ENCODE assay signal across 26 cellular contexts in the genomic region with DNA sequence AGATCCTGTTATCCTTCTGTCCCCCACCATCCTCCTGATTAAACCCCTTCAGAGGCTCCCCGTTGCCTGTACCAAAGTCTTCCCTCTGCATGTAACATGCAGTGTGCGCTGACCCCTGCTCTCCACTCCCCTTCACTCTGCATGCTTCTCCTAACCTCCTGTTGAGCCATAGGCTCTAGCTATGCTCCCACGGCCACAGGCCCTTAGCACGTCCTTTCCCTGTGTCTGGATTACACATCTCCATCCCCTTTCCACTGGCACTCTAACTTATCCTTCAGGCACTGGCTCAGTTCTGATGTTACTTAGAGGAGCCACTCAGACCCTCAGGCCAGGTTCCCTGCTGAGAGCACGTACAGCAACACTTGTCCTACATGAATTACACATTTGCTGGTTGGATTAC. TPM values are rescaled to one million over a fixed set of nuclear protein-coding genes. Genes with fewer than 3 reads are reported as not detected.
"Had no signal": no experiment of that assay in that cellular context is flagged by ENCODE, and none has a peak within 500 bp of the region (broad histone marks: within the 10 kb centered on the region; RNA-seq: fewer than 3 reads in every experiment).

No MANE protein-coding gene starts in this region.

- ATAC-seq: activated CD4-positive, alpha-beta T cell treated with anti-CD3 and anti-CD28 coated beads for 36 hours; activated naive CD4-positive, alpha-beta T cell treated with anti-CD3 and anti-CD28 coated beads, Interleukin-2, amount 50 U/mL, for 72 hours; activated naive CD8-positive, alpha-beta T cell treated with anti-CD3 and anti-CD28 coated beads, Interleukin-2, amount 50 U/mL, for 24 hours; body of pancreas; T-cell had no signal

- FAIRE-seq: bronchial epithelial cell, RCC 7860 had no signal

- H3K9me3 Mint-ChIP-seq: activated CD4-positive, alpha-beta memory T cell treated with anti-CD3 and anti-CD28 coated beads, Interleukin-2, amount 10 ng/mL, durations not matched to agents 7 days and 5 days; activated naive CD4-positive, alpha-beta T cell treated with anti-CD3 and anti-CD28 coated beads, Interleukin-2, amount 50 U/mL, for 72 hours; activated naive CD8-positive, alpha-beta T cell treated with anti-CD3 and anti-CD28 coated beads, Interleukin-2, amount 50 U/mL, for 24 hours; T-cell had no signal

- H3K36me3 Mint-ChIP-seq: activated naive CD4-positive, alpha-beta T cell treated with anti-CD3 and anti-CD28 coated beads, Interleukin-2, amount 50 U/mL, for 72 hours; T-cell had no signal

- DNase-seq: activated CD4-positive, alpha-beta memory T cell treated with anti-CD3 and anti-CD28 coated beads, Interleukin-2, amount 10 ng/mL, durations not matched to agents 7 days and 5 days; activated CD4-positive, alpha-beta T cell treated with anti-CD3 and anti-CD28 coated beads for 36 hours; activated CD4-positive, alpha-beta T cell treated with anti-CD3 and anti-CD28 coated beads, Interleukin-2, amount 50 U/mL, for 1 hour; activated CD8-positive, alpha-beta memory T cell treated with anti-CD3 and anti-CD28 coated beads, Interleukin-2, amount 50 U/mL, for 4 hours; activated naive CD8-positive, alpha-beta T cell treated with anti-CD3 and anti-CD28 coated beads, Interleukin-2, amount 50 U/mL, for 24 hours; activated T-cell treated with anti-CD3 and anti-CD28 coated beads, Interleukin-2, amount 50 U/mL, for 1 hour; amniotic stem cell; body of pancreas; central memory CD4-positive, alpha-beta T cell; Kasumi-1; KBM-7; NCI-H1105 treated with DMSO at 0.1 percent for 48 hours; NCI-H1436 treated with DMSO at 0.1 percent for 48 hours; NCI-H187; NCI-H2081; NCI-H510A treated with DMSO at 0.1 percent for 48 hours; NCI-H69; SHP77 treated with DMSO at 0.1 percent for 48 hours; T-cell had no signal

- H3K4me3 Mint-ChIP-seq: activated CD4-positive, alpha-beta memory T cell treated with anti-CD3 and anti-CD28 coated beads, Interleukin-2, amount 10 ng/mL, durations not matched to agents 7 days and 5 days; activated CD4-positive, alpha-beta T cell treated with anti-CD3 and anti-CD28 coated beads for 36 hours; activated naive CD8-positive, alpha-beta T cell treated with anti-CD3 and anti-CD28 coated beads, Interleukin-2, amount 50 U/mL, for 24 hours; T-cell had no signal

- H3K27ac ChIP-seq: ascending aorta, body of pancreas, VCaP had no signal

- H3K4me1 Mint-ChIP-seq: activated CD4-positive, alpha-beta memory T cell treated with anti-CD3 and anti-CD28 coated beads, Interleukin-2, amount 10 ng/mL, durations not matched to agents 7 days and 5 days had no signal

- H3K27ac Mint-ChIP-seq: activated CD4-positive, alpha-beta memory T cell treated with anti-CD3 and anti-CD28 coated beads, Interleukin-2, amount 10 ng/mL, durations not matched to agents 7 days and 5 days; activated CD4-positive, alpha-beta T cell treated with anti-CD3 and anti-CD28 coated beads for 36 hours; activated naive CD8-positive, alpha-beta T cell treated with anti-CD3 and anti-CD28 coated beads, Interleukin-2, amount 50 U/mL, for 24 hours had no signal

- H3K36me3 ChIP-seq: ascending aorta had no signal

- H3K9me3 ChIP-seq: ascending aorta, body of pancreas had no signal

- H3K4me1 ChIP-seq: ascending aorta, body of pancreas had no signal

- H3K27me3 Mint-ChIP-seq: activated CD4-positive, alpha-beta T cell treated with anti-CD3 and anti-CD28 coated beads for 36 hours; activated naive CD8-positive, alpha-beta T cell treated with anti-CD3 and anti-CD28 coated beads, Interleukin-2, amount 50 U/mL, for 24 hours; T-cell had no signal

- H3K27me3 ChIP-seq: ascending aorta, body of pancreas had no signal

- H3K4me3 ChIP-seq: ascending aorta, body of pancreas had no signal

RNA-seq across cellular contexts. Expression of gene EDAR, which starts 29.4 kb away (rescaled TPM):
- total RNA-seq: activated CD4-positive, alpha-beta memory T cell treated with anti-CD3 and anti-CD28 coated beads, Interleukin-2, amount 10 ng/mL, durations not matched to agents 7 days and 5 days; ascending aorta; body of pancreas; SK-MEL-5; T-helper 2 cell treated with Interferon-gamma antibody and Interleukin-4, amounts not matched to agents 100 ng/mL and 5 ng/mL, for 36 hours had no signal
